Comparison of ENCODE assay signal across 11 cellular contexts in the genomic region with DNA sequence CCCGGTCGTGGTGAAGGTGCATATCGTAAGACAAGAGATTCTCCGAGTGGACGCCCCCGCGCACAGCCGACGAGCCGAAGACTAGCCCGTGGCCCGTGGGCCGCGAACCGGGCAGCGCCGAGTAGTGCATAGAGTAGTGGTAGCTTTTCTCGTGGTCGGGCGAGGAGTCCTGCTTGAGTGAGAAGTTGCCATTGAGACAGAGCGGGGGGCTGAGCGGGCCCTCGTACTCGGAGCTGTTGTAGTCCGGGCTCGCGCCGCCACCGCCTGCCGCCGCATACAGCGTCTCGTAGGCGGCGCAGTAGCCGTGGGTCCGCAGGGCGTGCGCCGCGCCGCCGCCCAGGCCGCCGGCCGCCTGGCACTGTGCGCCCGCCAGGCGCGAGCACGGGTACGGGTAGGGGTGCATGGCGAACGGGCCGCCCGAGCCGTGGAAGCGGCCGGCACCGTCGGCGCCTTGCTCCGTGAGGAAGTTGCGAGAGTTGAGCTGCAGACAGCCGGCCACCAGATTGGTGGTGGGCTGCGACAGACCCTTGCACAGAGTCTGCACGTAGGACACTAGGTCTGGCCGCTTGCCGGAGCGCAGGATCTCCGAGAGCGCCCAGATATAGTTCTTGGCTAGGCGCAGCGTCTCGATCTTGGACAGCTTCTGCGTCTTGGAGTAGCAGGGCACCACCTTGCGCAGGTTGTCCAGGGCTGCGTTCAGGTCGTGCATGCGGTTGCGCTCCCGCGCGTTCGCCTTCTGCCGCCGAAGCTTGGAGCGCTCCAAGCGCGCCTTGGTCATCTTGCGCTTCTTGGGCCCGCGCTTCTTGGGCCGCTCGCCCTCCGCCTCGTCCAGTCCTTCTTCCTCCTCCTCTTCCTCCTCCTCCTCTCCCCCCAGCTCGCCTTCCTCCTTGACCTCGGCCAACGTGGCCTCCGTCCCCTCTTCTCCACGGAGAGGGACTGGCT. TPM values are rescaled to one million over a fixed set of nuclear protein-coding genes. Genes with fewer than 3 reads are reported as not detected.
A peak's percentile ranks its signal among the peaks of the same experiment; 100 is the strongest.
DNase-seq lines count a peak whose midpoint lies in the region; ATAC-seq and TF ChIP-seq lines count a peak whose summit lies in the region.
"Had no signal": no experiment of that assay in that cellular context is flagged by ENCODE, and none has a peak within 500 bp of the region (broad histone marks: within the 10 kb centered on the region; RNA-seq: fewer than 3 reads in every experiment).

No MANE protein-coding gene starts in this region.

- H3K27ac ChIP-seq in left ventricle myocardium inferior (replicated peaks) = no peak overlapping the region
- no peak overlapping the region for H3K27ac ChIP-seq in smooth muscle cell (ENCODE audit: low read depth)
- H3K27ac ChIP-seq: colonic mucosa had no signal

- no peaks in the 10 kb centered on the region for H3K36me3 ChIP-seq in left ventricle myocardium inferior
- no peaks in the 10 kb centered on the region for H3K36me3 ChIP-seq in smooth muscle cell (ENCODE audit: low read depth)
- H3K36me3 ChIP-seq: colonic mucosa had no signal

- 2% methylated on average over 82 of the region's 102 CpGs for WGBS in smooth muscle cell (ENCODE audit: low lambda C conversion rate)

- intact Hi-C loops in left ventricle myocardium inferior (cut with micrococcal nuclease) = no loop called here

- no peak overlapping the region for H2AFZ ChIP-seq in smooth muscle cell (ENCODE audit: low read depth)

- DNase-seq in activated CD4-positive, CD25-positive, alpha-beta regulatory T cell treated with anti-CD3 and anti-CD28 coated beads, Interleukin-2, amount 50 U/mL, for 72 hours = no peak
- peak; percentile 48 for DNase-seq in WTC11 (ENCODE audit: low spot score)
- DNase-seq in left ventricle myocardium inferior = no peak
- DNase-seq in smooth muscle cell (lab: John Stamatoyannopoulos, UW; ENCODE audit: unreplicated experiment) = no peak
- DNase-seq in NK-92 (lab: John Stamatoyannopoulos, UW; ENCODE audit: unreplicated experiment) = no peak
- DNase-seq: colonic mucosa, left cardiac atrium, NCI-H2171 had no signal

- peaks cover 45% of the 10 kb centered on the region for H3K4me1 Mint-ChIP-seq in WTC11

- H3F3A ChIP-seq in smooth muscle cell (ENCODE audit: low read depth) = no peaks in the 10 kb centered on the region

- H3K4me1 ChIP-seq in left ventricle myocardium inferior (peaks cover 41% of the 10 kb centered on the region), smooth muscle cell (ENCODE audit: low read depth) (peaks cover 21% of the 10 kb centered on the region)
- H3K4me1 ChIP-seq: colonic mucosa had no signal

- H3K4me3 ChIP-seq in left ventricle myocardium inferior (peak overlapping the region; percentile 51), smooth muscle cell (no peak overlapping the region)
- H3K4me3 ChIP-seq: colonic mucosa had no signal

- POLR2A ChIA-PET in WTC11 (lab: Charles Lee) = interaction anchor here (1.8 kb wide), 1 partner anchor 32 kb away, joined by 4 read pairs; no protein-coding TSS in a partner anchor

- H3K9ac ChIP-seq in smooth muscle cell (ENCODE audit: low read depth) = no peak overlapping the region

- peak overlapping the region; percentile 60 for H3K4me3 Mint-ChIP-seq in WTC11

- CTCF ChIA-PET in WTC11 (lab: Charles Lee) = interaction anchor here (0.7 to 11.0 kb wide), 16 partner anchors 10 to 375 kb away, joined by 3 to 98 read pairs (median 4); partner anchors contain the start of gene PSMD3

- no peaks in the 10 kb centered on the region for H3K36me3 Mint-ChIP-seq in WTC11

- TF ChIP-seq CTCF in WTC11 (IDR thresholded peaks at IDR 0.05) = no peak
- no peak for TF ChIP-seq CTCF in left ventricle myocardium inferior (IDR thresholded peaks at IDR 0.05; ENCODE audit: borderline replicate concordance)
- no peak for TF ChIP-seq CTCF in smooth muscle cell (IDR thresholded peaks at IDR 0.05; ENCODE audit: borderline replicate concordance, insufficient read depth, poor library complexity, severe bottlenecking)

- no peaks in the 10 kb centered on the region for H4K20me1 ChIP-seq in smooth muscle cell (ENCODE audit: low read depth)

- peak; percentile 25 to 27 for ATAC-seq in activated CD4-positive, CD25-positive, alpha-beta regulatory T cell treated with anti-CD3 and anti-CD28 coated beads, Interleukin-2, amount 50 U/mL, for 24 hours
- ATAC-seq in WTC11 = peak; percentile 19
- ATAC-seq in HG02840 (IDR thresholded peaks at IDR 0.05; ENCODE audit: low FRiP score, unreplicated experiment) = no peak
- ATAC-seq in HG02870 (IDR thresholded peaks at IDR 0.05; ENCODE audit: unreplicated experiment) = no peak

- H3K79me2 ChIP-seq in smooth muscle cell (ENCODE audit: low read depth) = no peaks in the 10 kb centered on the region

- no peaks in the 10 kb centered on the region for H3K9me3 ChIP-seq in left ventricle myocardium inferior (replicated peaks)
- no peaks in the 10 kb centered on the region for H3K9me3 ChIP-seq in smooth muscle cell (replicated peaks; ENCODE audit: low read depth)
- H3K9me3 ChIP-seq: colonic mucosa had no signal

- H3K27me3 ChIP-seq in left ventricle myocardium inferior (ENCODE audit: low read depth) = peaks cover 100% of the 10 kb centered on the region
- peaks cover 100% of the 10 kb centered on the region for H3K27me3 ChIP-seq in smooth muscle cell (ENCODE audit: low read depth)

- H3K4me2 ChIP-seq in smooth muscle cell = peak overlapping the region; percentile 26

- no peak overlapping the region for H3K27ac Mint-ChIP-seq in WTC11

- H3K27me3 Mint-ChIP-seq in WTC11 (ENCODE audit: low read depth) = peaks cover 100% of the 10 kb centered on the region

- H3K9me3 Mint-ChIP-seq in WTC11 = no peaks in the 10 kb centered on the region

TF ChIP-seq in WTC11, 78 proteins besides CTCF, POLR2A, EP300 and RAD21:
- TF ChIP-seq IRF2 (CRISPR knock-in tag; IDR thresholded peaks at IDR 0.05; ENCODE audit: borderline replicate concordance, low read depth) (no peak), ZNF263 (CRISPR knock-in tag; IDR thresholded peaks at IDR 0.05; ENCODE audit: low read depth) (0 out of 2 replicates have a peak, but pooled peaks have one; percentile 66), GABPB1 (CRISPR knock-in tag; IDR thresholded peaks at IDR 0.05) (no peak), CREM (CRISPR knock-in tag; IDR thresholded peaks at IDR 0.05) (no peak), TP53 (CRISPR knock-in tag; IDR thresholded peaks at IDR 0.05) (no peak), TEAD1 (CRISPR knock-in tag; IDR thresholded peaks at IDR 0.05) (no peak)
- TF ChIP-seq, protein P1, sequence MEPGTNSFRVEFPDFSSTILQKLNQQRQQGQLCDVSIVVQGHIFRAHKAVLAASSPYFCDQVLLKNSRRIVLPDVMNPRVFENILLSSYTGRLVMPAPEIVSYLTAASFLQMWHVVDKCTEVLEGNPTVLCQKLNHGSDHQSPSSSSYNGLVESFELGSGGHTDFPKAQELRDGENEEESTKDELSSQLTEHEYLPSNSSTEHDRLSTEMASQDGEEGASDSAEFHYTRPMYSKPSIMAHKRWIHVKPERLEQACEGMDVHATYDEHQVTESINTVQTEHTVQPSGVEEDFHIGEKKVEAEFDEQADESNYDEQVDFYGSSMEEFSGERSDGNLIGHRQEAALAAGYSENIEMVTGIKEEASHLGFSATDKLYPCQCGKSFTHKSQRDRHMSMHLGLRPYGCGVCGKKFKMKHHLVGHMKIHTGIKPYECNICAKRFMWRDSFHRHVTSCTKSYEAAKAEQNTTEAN (CRISPR knock-in tag; IDR thresholded peaks at IDR 0.05) = no peak
- TF ChIP-seq, protein P2, sequence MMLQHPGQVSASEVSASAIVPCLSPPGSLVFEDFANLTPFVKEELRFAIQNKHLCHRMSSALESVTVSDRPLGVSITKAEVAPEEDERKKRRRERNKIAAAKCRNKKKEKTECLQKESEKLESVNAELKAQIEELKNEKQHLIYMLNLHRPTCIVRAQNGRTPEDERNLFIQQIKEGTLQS (CRISPR knock-in tag; conservative IDR thresholded peaks at IDR 0.05) = no peak

RNA-seq across cellular contexts. Expression of gene NEUROD2, which starts 2.0 kb away (rescaled TPM):
- total RNA-seq in WTC11 (2021) = not detected in 3 replicates
- not detected for total RNA-seq in left ventricle myocardium inferior
- total RNA-seq in smooth muscle cell = not detected in 2 replicates
- polyA plus RNA-seq in smooth muscle cell = 0.19 and 0.25 TPM in 2 replicates
- total RNA-seq: colonic mucosa, left cardiac atrium had no signal

RNA-seq across cellular contexts. Expression of gene PPP1R1B, which starts 21.0 kb away (rescaled TPM):
- total RNA-seq in WTC11 (2021) (15.0 to 20.5 TPM (median 15.2 TPM) in 3 replicates), left ventricle myocardium inferior (0.36 TPM), smooth muscle cell (1.7 TPM in 1 of 2 replicates, not detected in the other)
- polyA plus RNA-seq in smooth muscle cell = not detected in 2 replicates

RNA-seq across cellular contexts. Expression of gene STARD3, which starts 31.2 kb away (rescaled TPM):
- total RNA-seq in WTC11 (2021) (64.9 to 75.3 TPM (median 65.4 TPM) in 3 replicates), left ventricle myocardium inferior (15.7 TPM), smooth muscle cell (33.7 and 37.5 TPM in 2 replicates)
- 53.3 and 61.8 TPM in 2 replicates for polyA plus RNA-seq in smooth muscle cell

RNA-seq across cellular contexts. Expression of gene TCAP, which starts 59.4 kb away (rescaled TPM):
- total RNA-seq in WTC11 (2021) (2.5 to 2.9 TPM (median 2.8 TPM) in 3 replicates), left ventricle myocardium inferior (5,825 TPM), smooth muscle cell (1.1 TPM in 1 of 2 replicates, not detected in the other)
- polyA plus RNA-seq in smooth muscle cell = 0.41 and 0.69 TPM in 2 replicates

Comparison
In these comparisons a context has a peak if more than half of its experiments do, and no peak if none do; other contexts are left out.
1. ATAC-seq: peak in activated CD4-positive, CD25-positive, alpha-beta regulatory T cell treated with anti-CD3 and anti-CD28 coated beads, Interleukin-2, amount 50 U/mL, for 24 hours (2 of 2) and WTC11 (single experiment); none in HG02840 (single experiment) and HG02870 (single experiment).